In genomic region chr2:74379851-74380789, GRCh38 we compare ENCODE assay signal across 9 cellular contexts. TPM values are rescaled to one million over a fixed set of nuclear protein-coding genes. Genes with fewer than 3 reads are reported as not detected.
DNase-seq lines count a peak whose midpoint lies in the region; ATAC-seq and TF ChIP-seq lines count a peak whose summit lies in the region.
"Had no signal": no experiment of that assay in that cellular context is flagged by ENCODE, and none has a peak within 500 bp of the region (broad histone marks: within the 10 kb centered on the region; RNA-seq: fewer than 3 reads in every experiment).

Gene DCTN1 (minus strand): TSS chr2:74380311. CDS start chr2:74380037, 274 bp downstream.

- 32% methylated on average over 12 of the region's 14 CpGs for WGBS in esophagus muscularis mucosa
- WGBS in suprapubic skin = 21% methylated on average over 13 of the region's 14 CpGs

- peak within 1 kb of the TSS; percentile 49 for H3K4me2 ChIP-seq in DND-41 (ENCODE audit: insufficient read depth, low read length)

- TF ChIP-seq EP300 in esophagus muscularis mucosa (IDR thresholded peaks at IDR 0.05) (no peak), suprapubic skin (IDR thresholded peaks at IDR 0.05) (no peak)

- peaks cover 24% of the 10 kb centered on the region for H3K4me1 Mint-ChIP-seq in activated CD8-positive, alpha-beta memory T cell treated with anti-CD3 and anti-CD28 coated beads, Interleukin-2, amount 10 ng/mL, durations not matched to agents 7 days and 5 days

- no peak within 1 kb of the TSS for H2AFZ ChIP-seq in DND-41 (ENCODE audit: low read depth, low read length)

- peaks cover 11% of the 10 kb centered on the region for H3K4me1 ChIP-seq in DND-41 (ENCODE audit: insufficient read depth, low read length)
- H3K4me1 ChIP-seq in esophagus muscularis mucosa = peaks cover 59 to 73% (median 69%) of the 10 kb centered on the region in 4 donors
- peaks cover 30% of the 10 kb centered on the region for H3K4me1 ChIP-seq in suprapubic skin

- H4K20me1 ChIP-seq in DND-41 (ENCODE audit: insufficient read depth, low read length) = peaks cover 50% of the 10 kb centered on the region

- H3K27me3 ChIP-seq in DND-41 (ENCODE audit: insufficient read depth, low read length, poor library complexity) (no peaks in the 10 kb centered on the region), esophagus muscularis mucosa (no peaks in the 10 kb centered on the region), suprapubic skin (no peaks in the 10 kb centered on the region)

- ATAC-seq in DND-41 (ENCODE audit: insufficient read depth, low read depth) (peak; percentile 93), HG02981 (IDR thresholded peaks at IDR 0.05; ENCODE audit: unreplicated experiment) (no peak)
- ATAC-seq in activated CD8-positive, alpha-beta memory T cell treated with anti-CD3 and anti-CD28 coated beads, Interleukin-2, amount 10 ng/mL, durations not matched to agents 7 days and 5 days = peak; percentile 65

- no peak within 1 kb of the TSS for H3K9ac ChIP-seq in DND-41 (ENCODE audit: low read depth, low read length)

- no peaks in the 10 kb centered on the region for H3K27me3 Mint-ChIP-seq in activated CD8-positive, alpha-beta memory T cell treated with anti-CD3 and anti-CD28 coated beads, Interleukin-2, amount 10 ng/mL, durations not matched to agents 7 days and 5 days

- H3K36me3 Mint-ChIP-seq in activated CD8-positive, alpha-beta memory T cell treated with anti-CD3 and anti-CD28 coated beads, Interleukin-2, amount 10 ng/mL, durations not matched to agents 7 days and 5 days = peaks cover 8% of the 10 kb centered on the region

- no peak within 1 kb of the TSS for H3K4me3 Mint-ChIP-seq in activated CD8-positive, alpha-beta memory T cell treated with anti-CD3 and anti-CD28 coated beads, Interleukin-2, amount 10 ng/mL, durations not matched to agents 7 days and 5 days

- H3K4me3 ChIP-seq in DND-41 (ENCODE audit: low read depth in 1 of 2, low read length in 2 of 2) (0 out of 4 replicates have a peak within 1 kb of the TSS, but pooled peaks of 1 of the 2 experiments have one; percentile 8), esophagus muscularis mucosa (peak within 1 kb of the TSS; percentile 50 to 59 (median 54)), suprapubic skin (peak within 1 kb of the TSS; percentile 30)

- intact Hi-C loops in esophagus muscularis mucosa (cut with DNase I) = no loop called here

- CTCF ChIA-PET in activated CD8-positive, alpha-beta memory T cell treated with anti-CD3 and anti-CD28 coated beads, Interleukin-2, amount 10 ng/mL, durations not matched to agents 7 days and 5 days (lab: Charles Lee) = interaction anchor here (1.7 to 2.0 kb wide), 4 partner anchors 9 to 202 kb away, joined by 5 to 6 read pairs (median 6); partner anchors contain the start of gene MOB1A

- peaks cover 47% of the 10 kb centered on the region for H3K36me3 ChIP-seq in DND-41 (ENCODE audit: insufficient read depth, low read length)
- peaks cover 13 to 34% (median 25%) of the 10 kb centered on the region in 4 donors for H3K36me3 ChIP-seq in esophagus muscularis mucosa
- H3K36me3 ChIP-seq in suprapubic skin = peaks cover 12% of the 10 kb centered on the region

- H3K27ac ChIP-seq in DND-41 (ENCODE audit: low read length) (peak within 1 kb of the TSS; percentile 18), esophagus muscularis mucosa (replicated peaks in 1 of 4) (peak within 1 kb of the TSS; percentile 45 to 59 (median 54)), suprapubic skin (no peak within 1 kb of the TSS)
- H3K27ac ChIP-seq: VCaP had no signal

- no peaks in the 10 kb centered on the region for H3K9me3 Mint-ChIP-seq in activated CD8-positive, alpha-beta memory T cell treated with anti-CD3 and anti-CD28 coated beads, Interleukin-2, amount 10 ng/mL, durations not matched to agents 7 days and 5 days (ENCODE audit: low read depth)

- H3K27ac Mint-ChIP-seq in activated CD8-positive, alpha-beta memory T cell treated with anti-CD3 and anti-CD28 coated beads, Interleukin-2, amount 10 ng/mL, durations not matched to agents 7 days and 5 days = no peak within 1 kb of the TSS

- peaks cover 64% of the 10 kb centered on the region for H3K79me2 ChIP-seq in DND-41 (ENCODE audit: insufficient read depth, low read length)

- DNase-seq in DND-41 (peak; percentile 35), HPDE6-E6E7 (ENCODE audit: extremely low spot score) (peak; percentile 53), esophagus muscularis mucosa (ENCODE audit: extremely low spot score) (no peak), midbrain (lab: John Stamatoyannopoulos, UW) (peak; percentile 80), suprapubic skin (ENCODE audit: low spot score in 2 of 2) (no peak), NCI-H446 treated with DMSO at 0.1 percent for 48 hours (lab: John Stamatoyannopoulos, UW) (no peak)
- no peak for DNase-seq in activated CD8-positive, alpha-beta memory T cell treated with anti-CD3 and anti-CD28 coated beads, Interleukin-2, amount 10 ng/mL, durations not matched to agents 7 days and 5 days

- no peak for TF ChIP-seq CTCF in DND-41 (IDR thresholded peaks at IDR 0.05; ENCODE audit: borderline replicate concordance, extremely low read depth, low read length, poor library complexity, severe bottlenecking)
- peak in 1 of 3 experiments; percentile 10 for TF ChIP-seq CTCF in esophagus muscularis mucosa (IDR thresholded peaks at IDR 0.05)
- no peak for TF ChIP-seq CTCF in suprapubic skin (IDR thresholded peaks at IDR 0.05)

- no peaks in the 10 kb centered on the region for H3K9me3 ChIP-seq in DND-41 (ENCODE audit: insufficient read depth, low read length, severe bottlenecking)
- no peaks in the 10 kb centered on the region for H3K9me3 ChIP-seq in esophagus muscularis mucosa
- H3K9me3 ChIP-seq in suprapubic skin = no peaks in the 10 kb centered on the region

- TF ChIP-seq POLR2A in esophagus muscularis mucosa (IDR thresholded peaks at IDR 0.05; ENCODE audit: low read depth) (no peak), suprapubic skin (IDR thresholded peaks at IDR 0.05) (no peak)

RNA-seq across cellular contexts. Expression of gene DCTN1, which starts in this region (rescaled TPM):
- 100 to 1,000 TPM in 1 of 2 experiments, 10 to 100 TPM in 1; 98.3 to 108 TPM for total RNA-seq in activated CD8-positive, alpha-beta memory T cell treated with anti-CD3 and anti-CD28 coated beads, Interleukin-2, amount 10 ng/mL, durations not matched to agents 7 days and 5 days
- total RNA-seq in esophagus muscularis mucosa = 100 to 1,000 TPM; 136 to 188 (median 162) TPM
- total RNA-seq in suprapubic skin = 100 to 1,000 TPM in 3 of 4 donors, 10 to 100 TPM in 1; 83.4 to 122 (median 105) TPM

Comparison
In these comparisons a context has a peak if more than half of its experiments do, and no peak if none do; other contexts are left out.
1. DNase-seq: peak in DND-41 (single experiment), HPDE6-E6E7 (single experiment) and midbrain (single experiment); none in activated CD8-positive, alpha-beta memory T cell treated with anti-CD3 and anti-CD28 coated beads, Interleukin-2, amount 10 ng/mL, durations not matched to agents 7 days and 5 days (single experiment), esophagus muscularis mucosa (single experiment), suprapubic skin (0 of 2) and NCI-H446 treated with DMSO at 0.1 percent for 48 hours (single experiment).